In the genomic region with DNA sequence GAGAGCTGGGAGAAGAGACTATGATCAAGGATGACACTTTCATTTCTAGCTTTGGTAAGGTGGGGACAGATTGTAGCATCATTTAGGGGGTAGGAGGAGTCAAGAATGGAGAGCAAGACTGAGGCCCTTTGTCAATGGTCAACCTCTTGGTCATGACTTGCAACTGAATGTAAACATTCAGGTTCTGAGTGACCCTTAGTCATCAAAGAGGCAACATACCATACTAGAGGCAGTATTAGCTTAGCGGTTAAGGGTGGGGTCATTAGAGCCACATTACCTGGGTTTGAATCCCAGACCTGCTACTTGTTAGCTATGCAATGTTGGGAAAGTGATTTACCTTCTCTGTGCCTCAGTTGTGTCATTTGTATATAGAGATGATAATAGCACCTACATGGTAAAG, we compare ENCODE assay signal across 17 cellular contexts.
A peak's percentile ranks its signal among the peaks of the same experiment; 100 is the strongest.
DNase-seq lines count a peak whose midpoint lies in the region; ATAC-seq and TF ChIP-seq lines count a peak whose summit lies in the region.
"Had no signal": no experiment of that assay in that cellular context is flagged by ENCODE, and none has a peak within 500 bp of the region (broad histone marks: within the 10 kb centered on the region; RNA-seq: fewer than 3 reads in every experiment).

No MANE protein-coding gene starts in this region.

- no peaks in the 10 kb centered on the region for H3K79me2 ChIP-seq in osteoblast (ENCODE audit: insufficient read depth, low read length)

- no peak overlapping the region for H3K27ac ChIP-seq in osteoblast (ENCODE audit: low read depth, low read length)
- H3K27ac ChIP-seq: C4-2B, SJSA1 had no signal

- H3K4me3 ChIP-seq in osteoblast (ENCODE audit: insufficient read depth, low read length): no peak overlapping the region
- H3K4me3 ChIP-seq: GM12878, SJSA1 had no signal

- DNase-seq in ELR (ENCODE audit: low read depth) (peak; percentile 59), HT1080 (ENCODE audit: low read depth) (peak; percentile 80), SW480 (ENCODE audit: low spot score) (peak; percentile 9), osteoblast (ENCODE audit: insufficient read length, low spot score, missing footprints) (peak; percentile 42)
- no peak for DNase-seq in stimulated activated CD4-positive, alpha-beta T cell treated with anti-CD3 and anti-CD28 coated beads, Interleukin-12 subunit alpha, Interleukin-12 subunit beta, amount 100 ng/mL, for 4 hours
- no peak for DNase-seq in activated CD4-positive, alpha-beta T cell treated with anti-CD3 and anti-CD28 coated beads for 48 hours
- DNase-seq: AML-193, DMS 273 treated with DMSO at 0.1 percent for 48 hours, GF-D8, HFFc6, NCI-H1105 treated with DMSO at 0.1 percent for 48 hours, NCI-H1694 treated with DMSO at 0.1 percent for 48 hours, T-helper 17 cell had no signal

- no peaks in the 10 kb centered on the region for H3K27me3 ChIP-seq in osteoblast (ENCODE audit: insufficient read depth, low read length)
- H3K27me3 ChIP-seq: SJSA1 had no signal

- no peak overlapping the region for H2AFZ ChIP-seq in osteoblast (ENCODE audit: low read length)

- H3K4me1 ChIP-seq in osteoblast (ENCODE audit: insufficient read depth, low read length): no peaks in the 10 kb centered on the region
- H3K4me1 ChIP-seq: SJSA1 had no signal

- TF ChIP-seq CTCF in osteoblast (IDR thresholded peaks at IDR 0.05; ENCODE audit: extremely low read depth, low read depth, low read length): no peak

- no peaks in the 10 kb centered on the region for H3K9me3 ChIP-seq in osteoblast (ENCODE audit: low read depth, low read length)
- H3K9me3 ChIP-seq: SJSA1 had no signal

- ATAC-seq in GM18867 (IDR thresholded peaks at IDR 0.05; ENCODE audit: unreplicated experiment): no peak
- ATAC-seq: GM12878, T-helper 17 cell had no signal

- no peak overlapping the region for H3K4me2 ChIP-seq in osteoblast (ENCODE audit: insufficient read depth, low read length)

- no peaks in the 10 kb centered on the region for H4K20me1 ChIP-seq in osteoblast (ENCODE audit: insufficient read depth, low read length)

- no peaks in the 10 kb centered on the region for H3K36me3 ChIP-seq in osteoblast (ENCODE audit: insufficient read depth, low read length)
- H3K36me3 ChIP-seq: SJSA1 had no signal

Comparison
In these comparisons a context has a peak if more than half of its experiments do, and no peak if none do; other contexts are left out.
1. DNase-seq: peak in ELR (single experiment), HT1080 (single experiment), SW480 (single experiment) and osteoblast (single experiment); none in stimulated activated CD4-positive, alpha-beta T cell treated with anti-CD3 and anti-CD28 coated beads, Interleukin-12 subunit alpha, Interleukin-12 subunit beta, amount 100 ng/mL, for 4 hours (single experiment) and activated CD4-positive, alpha-beta T cell treated with anti-CD3 and anti-CD28 coated beads for 48 hours (single experiment).